Comparison of ENCODE assay signal across 1 cellular context in genomic region chr4:83455300-83456183, GRCh38.
TF ChIP-seq lines count a peak whose summit lies in the region.

TSS of gene HELQ (minus strand) at chr4:83455823. CDS start at chr4:83455693, 130 bp downstream.
TSS of gene MRPS18C (plus strand) at chr4:83456058. CDS start at chr4:83456078, 20 bp downstream.

TF ChIP-seq in HepG2, 621 proteins besides CTCF, POLR2A, EP300 and RAD21 (continued from another document and continues in another):
- TF ChIP-seq IRF9 (CRISPR knock-in tag; IDR thresholded peaks at IDR 0.05; ENCODE audit: borderline replicate concordance) (peak; percentile 85; the same call in 1 of the 2 replicates), ZNF343 (CRISPR knock-in tag; IDR thresholded peaks at IDR 0.05) (0 out of 2 replicates have a peak, but pooled peaks have one; percentile 44), PRDM10 (CRISPR knock-in tag; IDR thresholded peaks at IDR 0.05; ENCODE audit: low read depth) (peak; percentile 82), ZMYM4 (CRISPR knock-in tag; IDR thresholded peaks at IDR 0.05) (peak; percentile 99), NFKBIZ (CRISPR knock-in tag; IDR thresholded peaks at IDR 0.05) (peak; percentile 92; the same call in 1 of the 2 replicates), TEAD2 (CRISPR knock-in tag; IDR thresholded peaks at IDR 0.05) (no peak), ARHGAP35 (CRISPR knock-in tag; IDR thresholded peaks at IDR 0.05; ENCODE audit: borderline replicate concordance) (peak; percentile 67; the same call in 1 of the 2 replicates), ZNF576 (CRISPR knock-in tag; IDR thresholded peaks at IDR 0.05) (no peak), THAP9 (CRISPR knock-in tag; IDR thresholded peaks at IDR 0.05; ENCODE audit: borderline replicate concordance) (peak; percentile 92; the same call in 1 of the 2 replicates), CEBPZ (IDR thresholded peaks at IDR 0.05; ENCODE audit: low read length) (no peak), NR3C1 (CRISPR knock-in tag; IDR thresholded peaks at IDR 0.05) (no peak), NPAS2 (CRISPR knock-in tag; IDR thresholded peaks at IDR 0.05; ENCODE audit: borderline replicate concordance) (no peak), ASH2L (IDR thresholded peaks at IDR 0.05; ENCODE audit: insufficient read length, low read depth, low read length) (peak; percentile 95), CC2D1A (CRISPR knock-in tag; IDR thresholded peaks at IDR 0.05) (peak; percentile 18; the same call in 1 of the 2 replicates), ZNF709 (CRISPR knock-in tag; IDR thresholded peaks at IDR 0.05) (peak; percentile 95), CEBPG (CRISPR knock-in tag; IDR thresholded peaks at IDR 0.05) (peak; percentile 60; the same call in 1 of the 2 replicates), REPIN1 (CRISPR knock-in tag; IDR thresholded peaks at IDR 0.05; ENCODE audit: borderline replicate concordance, low read depth) (peak; percentile 96), XRCC5 (optimal IDR thresholded peaks at IDR 0.05; ENCODE audit: low read length) (peak; percentile 99), ATAD3A (CRISPR knock-in tag; IDR thresholded peaks at IDR 0.05) (peak; percentile 92), CREB1 (IDR thresholded peaks at IDR 0.05) (peak; percentile 74), CREB1 (CRISPR knock-in tag; IDR thresholded peaks at IDR 0.05) (peak; percentile 92), UBTF (CRISPR knock-in tag; IDR thresholded peaks at IDR 0.05) (peak; percentile 70), MTF2 (CRISPR knock-in tag; IDR thresholded peaks at IDR 0.05; ENCODE audit: borderline replicate concordance) (no peak), ZNF430 (CRISPR knock-in tag; IDR thresholded peaks at IDR 0.05) (0 out of 2 replicates have a peak, but pooled peaks have one; percentile 55), HDAC1 (CRISPR knock-in tag; IDR thresholded peaks at IDR 0.05) (peak; percentile 92), ETS1 (CRISPR knock-in tag; IDR thresholded peaks at IDR 0.05) (peak; percentile 61; the same call in 1 of the 2 replicates), RXRB (CRISPR knock-in tag; IDR thresholded peaks at IDR 0.05; ENCODE audit: borderline replicate concordance) (peak; percentile 72; the same call in 1 of the 2 replicates), KDM6A (CRISPR knock-in tag; IDR thresholded peaks at IDR 0.05; ENCODE audit: low read depth) (0 out of 2 replicates have a peak, but pooled peaks have one; percentile 17), TCF7 (IDR thresholded peaks at IDR 0.05; ENCODE audit: low read depth) (0 out of 2 replicates have a peak, but pooled peaks have one; percentile 11), KIAA2018 (CRISPR knock-in tag; IDR thresholded peaks at IDR 0.05; ENCODE audit: borderline replicate concordance) (peak; percentile 80; the same call in 1 of the 2 replicates), ZNF775 (CRISPR knock-in tag; IDR thresholded peaks at IDR 0.05; ENCODE audit: borderline replicate concordance) (0 out of 2 replicates have a peak, but pooled peaks have one; percentile 63), IRF2 (CRISPR knock-in tag; IDR thresholded peaks at IDR 0.05) (peak; percentile 95)
